ENCODE assay signal across 9 cellular contexts in genomic region chr6:169589293-169589692, GRCh38.
DNase-seq lines count a peak whose midpoint lies in the region; ATAC-seq and TF ChIP-seq lines count a peak whose summit lies in the region.
"Had no signal": no experiment of that assay in that cellular context is flagged by ENCODE, and none has a peak within 500 bp of the region (broad histone marks: within the 10 kb centered on the region; RNA-seq: fewer than 3 reads in every experiment).

No MANE protein-coding gene starts in this region.

- H3K27ac Mint-ChIP-seq in glutamatergic neuron (ENCODE audit: unreplicated experiment): no peak overlapping the region

- peaks cover 1% of the 10 kb centered on the region for H3K9me3 Mint-ChIP-seq in glutamatergic neuron (ENCODE audit: unreplicated experiment)

- no peaks in the 10 kb centered on the region for H3K4me1 Mint-ChIP-seq in glutamatergic neuron (ENCODE audit: low read depth, unreplicated experiment)

- 62% methylated on average over 3 of the region's 3 CpGs for WGBS in thymus

- H3K36me3 ChIP-seq in thymus (ENCODE audit: control insufficient read depth, insufficient read depth): no peaks in the 10 kb centered on the region
- H3K36me3 ChIP-seq: thoracic aorta had no signal

- no peaks in the 10 kb centered on the region for H3K9me3 ChIP-seq in thymus (ENCODE audit: control insufficient read depth)
- H3K9me3 ChIP-seq: thoracic aorta had no signal

- DNase-seq in H4 (ENCODE audit: low spot score): peak; percentile 43
- DNase-seq in NCI-H1436 treated with DMSO at 0.1 percent for 48 hours (lab: John Stamatoyannopoulos, UW): peak; percentile 63
- DNase-seq in epithelial cell of prostate (ENCODE audit: low read depth, low spot score): peak; percentile 18
- no peak for DNase-seq in activated gamma-delta T cell treated with Interleukin-2 at 50 U/mL for 16 hours
- DNase-seq in left ventricle myocardium superior: no peak
- DNase-seq in glutamatergic neuron: no peak

- no peak for TF ChIP-seq CTCF in glutamatergic neuron (IDR thresholded peaks at IDR 0.05; ENCODE audit: partially characterized antibody, unreplicated experiment)

- H3K4me3 Mint-ChIP-seq in glutamatergic neuron (ENCODE audit: unreplicated experiment): no peak overlapping the region

- H3K27me3 Mint-ChIP-seq in glutamatergic neuron (ENCODE audit: unreplicated experiment): no peaks in the 10 kb centered on the region

- no peaks in the 10 kb centered on the region for H3K36me3 Mint-ChIP-seq in glutamatergic neuron (ENCODE audit: unreplicated experiment)

- H3K4me1 ChIP-seq in thymus (ENCODE audit: control insufficient read depth, insufficient read depth, low read length): peaks cover 28% of the 10 kb centered on the region

- ATAC-seq in GM18520 (IDR thresholded peaks at IDR 0.05; ENCODE audit: unreplicated experiment) (peak; percentile 47), left ventricle myocardium superior (no peak)

- H3K4me3 ChIP-seq in thymus (ENCODE audit: low read length): no peak overlapping the region

- H3K27ac ChIP-seq in epithelial cell of prostate (no peak overlapping the region), thymus (ENCODE audit: low read depth) (peak overlapping the region; percentile 57)
- H3K27ac ChIP-seq: thoracic aorta had no signal

- intact Hi-C loops in left ventricle myocardium superior (cut with micrococcal nuclease): no loop called here

- H3K27me3 ChIP-seq in thymus (ENCODE audit: control insufficient read depth, insufficient read depth): no peaks in the 10 kb centered on the region

Comparison
In these comparisons a context has a peak if more than half of its experiments do, and no peak if none do; other contexts are left out.
1. DNase-seq: peak in H4 (single experiment), NCI-H1436 treated with DMSO at 0.1 percent for 48 hours (single experiment) and epithelial cell of prostate (single experiment); none in activated gamma-delta T cell treated with Interleukin-2 at 50 U/mL for 16 hours (single experiment), left ventricle myocardium superior (single experiment) and glutamatergic neuron (single experiment).